Comparison of ENCODE assay signal across 16 cellular contexts in genomic region chr7:50685445-50686070, GRCh38.
A peak's percentile ranks its signal among the peaks of the same experiment; 100 is the strongest.
DNase-seq lines count a peak whose midpoint lies in the region; ATAC-seq, FAIRE-seq and TF ChIP-seq lines count a peak whose summit lies in the region.
"Had no signal": no experiment of that assay in that cellular context is flagged by ENCODE, and none has a peak within 500 bp of the region (broad histone marks: within the 10 kb centered on the region; RNA-seq: fewer than 3 reads in every experiment).

No MANE protein-coding gene starts in this region.

- no peak overlapping the region for H3K9ac ChIP-seq in kidney (ENCODE audit: low read length in 2 of 2)

- TF ChIP-seq POLR2A in stomach (IDR thresholded peaks at IDR 0.05) (no peak), GM18505 (IDR thresholded peaks at IDR 0.05; ENCODE audit: borderline replicate concordance, extremely low read depth, insufficient read depth, insufficient read length) (no peak)

- peaks cover 10 to 37% of the 10 kb centered on the region in 2 donors for H3K4me1 ChIP-seq in kidney (ENCODE audit: control insufficient read depth in 1 of 2, insufficient read depth in 1 of 2, low read depth in 1 of 2, low read length in 2 of 2)
- peaks cover 0 to 63% (median 43%) of the 10 kb centered on the region in 4 donors for H3K4me1 ChIP-seq in stomach

- DNase-seq in DMS 273 (lab: John Stamatoyannopoulos, UW; ENCODE audit: unreplicated experiment) (peak; percentile 51), DMS 273 treated with DMSO at 0.1 percent for 48 hours (lab: John Stamatoyannopoulos, UW) (no peak), cerebellar cortex (ENCODE audit: low spot score) (peak; percentile 49), kidney (no peak), stomach (no peak), SKM-1 treated with dmso at 0.1 percent for 144 hours (lab: John Stamatoyannopoulos, UW; ENCODE audit: unreplicated experiment) (no peak), NCI-H146 (lab: John Stamatoyannopoulos, UW) (no peak)
- DNase-seq: activated CD8-positive, alpha-beta T cell treated with anti-CD3 and anti-CD28 coated beads, Interleukin-2, amount 10 ng/mL, durations not matched to agents 7 days and 5 days; activated gamma-delta T cell; dorsolateral prefrontal cortex; NCI-H2171; stimulated activated CD8-positive, alpha-beta memory T cell treated with anti-CD3 and anti-CD28 coated beads, Interleukin-4, amount 100 ng/mL, for 48 hours had no signal

- no peaks in the 10 kb centered on the region for H3K9me3 ChIP-seq in kidney (ENCODE audit: control insufficient read depth in 1 of 2, low read length in 2 of 2)
- H3K9me3 ChIP-seq in stomach = no peaks in the 10 kb centered on the region

- H3K4me3 ChIP-seq in kidney (ENCODE audit: low read length in 2 of 2) (no peak overlapping the region), stomach (no peak overlapping the region)
- H3K4me3 ChIP-seq: dorsolateral prefrontal cortex had no signal

- TF ChIP-seq EP300 in stomach (IDR thresholded peaks at IDR 0.05) = no peak

- WGBS in stomach, 5 donors = 59 to 75% (median 70%) methylated on average over 9 of the region's 9 CpGs

- intact Hi-C loops in kidney (cut with DNase I) (no loop called here), stomach (cut with DNase I; ENCODE audit: low total_unique reads) (no loop called here)

- FAIRE-seq in kidney (lab: Jason Lieb, UNC) = no peak
- FAIRE-seq: astrocyte, GM12892 had no signal

- peak overlapping the region; percentile 16 to 30 for H3K27ac ChIP-seq in kidney (ENCODE audit: low read depth in 2 of 2, low read length in 2 of 2)
- H3K27ac ChIP-seq in stomach = peak overlapping the region in 4 of 5 donors; percentile 29 to 71 (median 51)
- H3K27ac ChIP-seq: 22Rv1 had no signal

- no peaks in the 10 kb centered on the region for H3K27me3 ChIP-seq in stomach
- H3K27me3 ChIP-seq: dorsolateral prefrontal cortex had no signal

- TF ChIP-seq CTCF in kidney (IDR thresholded peaks at IDR 0.05; ENCODE audit: borderline replicate concordance, extremely low read depth, insufficient read depth) (no peak), stomach (IDR thresholded peaks at IDR 0.05) (no peak)

- ATAC-seq in GM18505 (IDR thresholded peaks at IDR 0.05; ENCODE audit: unreplicated experiment) = no peak
- ATAC-seq: activated CD8-positive, alpha-beta T cell treated with anti-CD3 and anti-CD28 coated beads, Interleukin-2, amount 10 ng/mL, durations not matched to agents 7 days and 5 days had no signal

- H3K36me3 ChIP-seq in kidney (ENCODE audit: control insufficient read depth in 1 of 2, insufficient read depth in 2 of 2, low read length in 2 of 2) (peaks cover 7 to 16% of the 10 kb centered on the region in 2 donors), stomach (peaks cover 0 to 26% (median 8%) of the 10 kb centered on the region in 4 donors)

Comparison
In these comparisons a context has a peak if more than half of its experiments do, and no peak if none do; other contexts are left out.
1. DNase-seq: peak in DMS 273 (single experiment) and cerebellar cortex (single experiment); none in DMS 273 treated with DMSO at 0.1 percent for 48 hours (single experiment), kidney (single experiment), stomach (single experiment), SKM-1 treated with dmso at 0.1 percent for 144 hours (single experiment) and NCI-H146 (single experiment).